ENCODE assay signal across 8 cellular contexts in genomic region chr11:76380161-76380976, GRCh38. TPM values are rescaled to one million over a fixed set of nuclear protein-coding genes. Genes with fewer than 3 reads are reported as not detected.
DNase-seq lines count a peak whose midpoint lies in the region; ATAC-seq and TF ChIP-seq lines count a peak whose summit lies in the region.

No MANE protein-coding gene starts in this region.

- ATAC-seq in HG02571 (IDR thresholded peaks at IDR 0.05; ENCODE audit: unreplicated experiment) (peak; percentile 16), gastroesophageal sphincter (no peak)

- no peaks in the 10 kb centered on the region for H3K9me3 Mint-ChIP-seq in osteocyte (ENCODE audit: unreplicated experiment)

- H3K36me3 ChIP-seq in gastroesophageal sphincter (peaks cover 0 to 9% of the 10 kb centered on the region in 2 donors), tibial nerve (peaks cover 0 to 9% (median 0%) of the 10 kb centered on the region in 3 donors)

- H3K36me3 Mint-ChIP-seq in osteocyte (ENCODE audit: unreplicated experiment) = no peaks in the 10 kb centered on the region

- H3K27ac ChIP-seq in gastroesophageal sphincter (peak overlapping the region; percentile 67 to 88 (median 87)), tibial nerve (peak overlapping the region; percentile 63 to 89 (median 84))

- H3K4me3 ChIP-seq in GM12864 (ENCODE audit: low read depth, low read length) = peak overlapping the region; percentile 76
- H3K4me3 ChIP-seq in gastroesophageal sphincter = peak overlapping the region; percentile 82 to 87
- H3K4me3 ChIP-seq in tibial nerve = peak overlapping the region; percentile 71 to 81 (median 78)

- H3K4me1 Mint-ChIP-seq in osteocyte (ENCODE audit: unreplicated experiment) = peaks cover 27% of the 10 kb centered on the region

- H3K27me3 ChIP-seq in gastroesophageal sphincter = no peaks in the 10 kb centered on the region
- no peaks in the 10 kb centered on the region for H3K27me3 ChIP-seq in tibial nerve

- TF ChIP-seq POLR2A in gastroesophageal sphincter (IDR thresholded peaks at IDR 0.05) = peak in 1 of 2 donors; percentile 38
- no peak for TF ChIP-seq POLR2A in tibial nerve (IDR thresholded peaks at IDR 0.05)

- H3K9me3 ChIP-seq in gastroesophageal sphincter = no peaks in the 10 kb centered on the region
- H3K9me3 ChIP-seq in tibial nerve = no peaks in the 10 kb centered on the region

- WGBS in gastroesophageal sphincter (ENCODE audit: low coverage in 1 of 2), 2 donors = 0% methylated on average over 16 of the region's 84 CpGs; no CpG with 5 or more reads in 1 of the 2 donors
- 0 to 1% methylated on average over 36 to 49 of the region's 84 CpGs for WGBS in tibial nerve, 2 donors

- no peaks in the 10 kb centered on the region for H3K27me3 Mint-ChIP-seq in osteocyte (ENCODE audit: unreplicated experiment)

- H3K27ac Mint-ChIP-seq in osteocyte (ENCODE audit: unreplicated experiment) = peak overlapping the region; percentile 63

- DNase-seq in GM12864 (ENCODE audit: low read depth) (no peak), NOMO-1 treated with DMSO at 0.1 percent for 48 hours (lab: John Stamatoyannopoulos, UW; ENCODE audit: unreplicated experiment) (peak; percentile 55), osteocyte (ENCODE audit: extremely low spot score, unreplicated experiment) (no peak), tibial nerve (ENCODE audit: low spot score in 2 of 2) (no peak), putamen (ENCODE audit: low spot score) (no peak)
- DNase-seq in activated T-helper 1 cell treated with anti-CD3 and anti-CD28 coated beads, Interleukin-2, amount 50 U/mL, for 16 hours (ENCODE audit: low read depth in 1 of 2, low spot score in 1 of 2) = peak; percentile 16 to 31

- TF ChIP-seq CTCF in GM12864 (IDR thresholded peaks at IDR 0.05; ENCODE audit: low read depth, low read length, missing control alignments) = no peak
- TF ChIP-seq CTCF in gastroesophageal sphincter (IDR thresholded peaks at IDR 0.05) = no peak
- TF ChIP-seq CTCF in osteocyte (IDR thresholded peaks at IDR 0.05) = no peak
- no peak for TF ChIP-seq CTCF in tibial nerve (IDR thresholded peaks at IDR 0.05)

- peaks cover 0 to 53% (median 19%) of the 10 kb centered on the region in 3 donors for H3K4me1 ChIP-seq in gastroesophageal sphincter
- peaks cover 0 to 64% (median 19%) of the 10 kb centered on the region in 4 donors for H3K4me1 ChIP-seq in tibial nerve

- TF ChIP-seq EP300 in gastroesophageal sphincter (IDR thresholded peaks at IDR 0.05) (no peak), tibial nerve (IDR thresholded peaks at IDR 0.05) (no peak)

- peak overlapping the region; percentile 94 for H3K4me3 Mint-ChIP-seq in osteocyte (ENCODE audit: unreplicated experiment)

RNA-seq across cellular contexts. Expression of gene THAP12, which starts 0.6 kb away (rescaled TPM):
- total RNA-seq in gastroesophageal sphincter = 10 to 100 TPM; 20.7 to 38.6 (median 32.6) TPM
- total RNA-seq in osteocyte = 35.1 and 36.8 TPM in 2 replicates
- total RNA-seq in tibial nerve = 10 to 100 TPM; 30.4 to 42.6 (median 35.7) TPM

RNA-seq across cellular contexts. Expression of gene GVQW3, which starts 0.8 kb away (rescaled TPM):
- total RNA-seq in gastroesophageal sphincter = under 1 TPM; 0.16 to 0.89 (median 0.81) TPM
- 3.8 and 4.2 TPM in 2 replicates for total RNA-seq in osteocyte
- total RNA-seq in tibial nerve = 1 to 10 TPM; 1.8 to 8.1 (median 2.2) TPM

Comparison
In these comparisons a context has a peak if more than half of its experiments do, and no peak if none do; other contexts are left out.
1. DNase-seq: peak in NOMO-1 treated with DMSO at 0.1 percent for 48 hours (single experiment) and activated T-helper 1 cell treated with anti-CD3 and anti-CD28 coated beads, Interleukin-2, amount 50 U/mL, for 16 hours (2 of 2); none in GM12864 (single experiment), osteocyte (single experiment), tibial nerve (0 of 2) and putamen (single experiment).
2. Peak in every context shown above with its lines, with median percentiles within 50 percentile points of each other: H3K4me3 ChIP-seq.